In the genomic region with DNA sequence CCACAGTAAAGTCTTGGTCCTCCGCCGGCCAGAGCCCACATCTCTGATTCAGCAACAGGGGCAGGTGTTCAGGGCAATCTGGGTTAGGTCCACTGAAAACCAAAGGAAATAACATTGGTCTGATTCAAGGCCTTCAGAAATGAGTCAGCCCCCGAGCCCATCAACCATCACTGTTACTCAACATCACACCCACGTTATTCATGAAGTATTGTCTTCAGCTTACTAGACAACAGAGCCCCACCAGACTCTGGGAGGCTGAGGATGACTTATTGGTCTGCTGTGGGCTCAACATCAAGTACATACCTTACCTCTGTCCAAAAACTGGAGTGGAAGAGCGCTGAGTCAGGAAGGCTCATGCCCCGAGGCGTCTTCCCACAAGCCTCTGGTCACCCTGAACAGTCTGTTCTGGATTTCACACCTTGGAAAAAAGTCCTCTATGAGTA, we compare ENCODE assay signal across 9 cellular contexts.
DNase-seq lines count a peak whose midpoint lies in the region; ATAC-seq and TF ChIP-seq lines count a peak whose summit lies in the region.
"Had no signal": no experiment of that assay in that cellular context is flagged by ENCODE, and none has a peak within 500 bp of the region (broad histone marks: within the 10 kb centered on the region; RNA-seq: fewer than 3 reads in every experiment).

No MANE protein-coding gene starts in this region.

- DNase-seq in GM10266 (ENCODE audit: extremely low spot score) (peak; percentile 87), HK-2 (ENCODE audit: unreplicated experiment) (peak; percentile 88), astrocyte of the cerebellum (ENCODE audit: low read depth) (peak; percentile 99), DMS79 (lab: John Stamatoyannopoulos, UW) (no peak), H9 (no peak), NCI-H1048 (lab: John Stamatoyannopoulos, UW) (no peak)
- no peak for DNase-seq in naive thymus-derived CD8-positive, alpha-beta T cell

- no peak overlapping the region for H3K9ac ChIP-seq in H9 (ENCODE audit: extremely low read depth, insufficient read length, low read length)

- H3K79me1 ChIP-seq in H9 (ENCODE audit: insufficient read depth, low read depth, low read length, poor library complexity, severe bottlenecking), result no peaks in the 10 kb centered on the region

- no peaks in the 10 kb centered on the region for H3K27me3 ChIP-seq in H9 (ENCODE audit: insufficient read depth, low read length)

- no peak overlapping the region for H4K8ac ChIP-seq in H9 (replicated peaks; ENCODE audit: insufficient read length, low read depth, low read length)

- no peak overlapping the region for H2AK5ac ChIP-seq in H9 (ENCODE audit: insufficient read length, low read length)

- H3K4me2 ChIP-seq in H9 (ENCODE audit: insufficient read depth, insufficient read length, low read length), result no peak overlapping the region

- peak; percentile 96 for ATAC-seq in GM21447 (IDR thresholded peaks at IDR 0.05; ENCODE audit: unreplicated experiment)
- ATAC-seq in naive thymus-derived CD8-positive, alpha-beta T cell, result no peak

- no peaks in the 10 kb centered on the region for H4K20me1 ChIP-seq in H9 (ENCODE audit: control insufficient read depth, insufficient read depth, insufficient read length)

- H3K4ac ChIP-seq in H9 (ENCODE audit: low read depth, low read length), result no peak overlapping the region

- no CpG with 5 or more reads among the region's 7 CpGs for WGBS in H9 (ENCODE audit: extremely low coverage, insufficient read length, low lambda C conversion rate)

- no peak overlapping the region for H3K56ac ChIP-seq in H9 (ENCODE audit: insufficient read length, low read depth, low read length)

- no peak overlapping the region for H3K4me3 ChIP-seq in astrocyte of the cerebellum (ENCODE audit: low read depth, low read length)

- H3K4me1 Mint-ChIP-seq in naive thymus-derived CD8-positive, alpha-beta T cell, result peaks cover 16 to 40% (median 28%) of the 10 kb centered on the region in 4 donors
- peaks cover 14 to 18% of the 10 kb centered on the region in 2 experiments for H3K4me1 Mint-ChIP-seq in H9

- H2BK12ac ChIP-seq in H9 (ENCODE audit: insufficient read length, low read depth, low read length), result no peak overlapping the region

- H3K27ac Mint-ChIP-seq in naive thymus-derived CD8-positive, alpha-beta T cell, result peak overlapping the region in 7 of 10 donors; percentile 7 to 79 (median 64)
- H3K27ac Mint-ChIP-seq in H9, result no peak overlapping the region; a peak in 1 of 7 replicates

- H3K27ac ChIP-seq in H9 (ENCODE audit: insufficient read length, low read depth, low read length), result no peak overlapping the region
- H3K27ac ChIP-seq: VCaP had no signal

- no peak overlapping the region for H2BK5ac ChIP-seq in H9 (ENCODE audit: insufficient read length, low read length)

- H2AFZ ChIP-seq in H9 (ENCODE audit: low read length), result no peak overlapping the region

- no peak overlapping the region for H4K91ac ChIP-seq in H9 (ENCODE audit: insufficient read length, low read depth, low read length)

- no peak overlapping the region for H3K23ac ChIP-seq in H9 (ENCODE audit: insufficient read length, low read depth, low read length)

- peak overlapping the region in 1 of 10 donors; percentile 26 for H3K4me3 Mint-ChIP-seq in naive thymus-derived CD8-positive, alpha-beta T cell
- no peak overlapping the region for H3K4me3 Mint-ChIP-seq in H9

- H3K23me2 ChIP-seq in H9 (ENCODE audit: insufficient read length, low read depth, low read length, poor library complexity, severe bottlenecking), result no peaks in the 10 kb centered on the region

- POLR2A ChIA-PET in naive thymus-derived CD8-positive, alpha-beta T cell (lab: Charles Lee), result interaction anchor here (1.7 to 2.0 kb wide), 2 partner anchors 10 to 86 kb away, joined by 5 to 8 read pairs; no protein-coding TSS in a partner anchor

- H4K5ac ChIP-seq in H9 (ENCODE audit: insufficient read length, low read depth, low read length), result no peak overlapping the region

- no peak overlapping the region for H3T11ph ChIP-seq in H9 (ENCODE audit: low read length)

- no peak overlapping the region for H2BK120ac ChIP-seq in H9 (ENCODE audit: low read depth, low read length, poor library complexity, severe bottlenecking)

- H3K36me3 Mint-ChIP-seq in naive thymus-derived CD8-positive, alpha-beta T cell, result no peaks in the 10 kb centered on the region
- peaks cover 0 to 4% (median 0%) of the 10 kb centered on the region in 3 experiments; a peak in 2 of 7 replicates for H3K36me3 Mint-ChIP-seq in H9 (ENCODE audit: insufficient read depth in 1 of 3, low read depth in 3 of 3)

- no peaks in the 10 kb centered on the region for H3K9me3 ChIP-seq in H9 (ENCODE audit: control insufficient read depth, low read depth, low read length)

- no peak overlapping the region for H2BK15ac ChIP-seq in H9 (ENCODE audit: low read depth, low read length)

- H3K27me3 Mint-ChIP-seq in naive thymus-derived CD8-positive, alpha-beta T cell, result no peaks in the 10 kb centered on the region
- H3K27me3 Mint-ChIP-seq in H9 (ENCODE audit: low read depth), result peaks cover 31% of the 10 kb centered on the region

- no peaks in the 10 kb centered on the region for H3K9me3 Mint-ChIP-seq in naive thymus-derived CD8-positive, alpha-beta T cell
- H3K9me3 Mint-ChIP-seq in H9, result peaks cover 5 to 6% of the 10 kb centered on the region in 2 experiments; a peak in 3 of 5 replicates

- H3K79me2 ChIP-seq in H9 (ENCODE audit: insufficient read depth, low read length), result no peaks in the 10 kb centered on the region

- H2BK20ac ChIP-seq in H9 (ENCODE audit: low read depth, low read length, poor library complexity, severe bottlenecking), result no peak overlapping the region

- in situ Hi-C loops in astrocyte of the cerebellum (cut with HindIII; ENCODE audit: low sequenced_read_pairs), result no loop called here

- TF ChIP-seq CTCF in GM10266 (IDR thresholded peaks at IDR 0.05; ENCODE audit: control insufficient read depth, insufficient read depth, low read depth, missing control alignments) (no peak), astrocyte of the cerebellum (IDR thresholded peaks at IDR 0.05; ENCODE audit: low read depth, low read length, missing control alignments) (no peak), H9 (conservative IDR thresholded peaks at IDR 0.05) (no peak)

- no peak overlapping the region for H3K14ac ChIP-seq in H9 (ENCODE audit: insufficient read depth, low read length)

- H3K18ac ChIP-seq in H9 (ENCODE audit: insufficient read length, low read depth, low read length), result no peak overlapping the region

- H3K4me1 ChIP-seq in H9 (ENCODE audit: insufficient read depth, low read length), result no peaks in the 10 kb centered on the region

Comparison
In these comparisons a context has a peak if more than half of its experiments do, and no peak if none do; other contexts are left out.
1. DNase-seq: peak in GM10266 (single experiment), HK-2 (single experiment) and astrocyte of the cerebellum (single experiment); none in naive thymus-derived CD8-positive, alpha-beta T cell (0 of 10), DMS79 (single experiment), H9 (single experiment) and NCI-H1048 (single experiment).
2. H3K27ac Mint-ChIP-seq: peak in naive thymus-derived CD8-positive, alpha-beta T cell (7 of 10); none in H9 (0 of 3).